ENCODE assay signal across 9 cellular contexts in genomic region chr6:13445005-13445743, GRCh38. TPM values are rescaled to one million over a fixed set of nuclear protein-coding genes. Genes with fewer than 3 reads are reported as not detected.
A peak's percentile ranks its signal among the peaks of the same experiment; 100 is the strongest.
DNase-seq lines count a peak whose midpoint lies in the region; ATAC-seq and TF ChIP-seq lines count a peak whose summit lies in the region.
"Had no signal": no experiment of that assay in that cellular context is flagged by ENCODE, and none has a peak within 500 bp of the region (broad histone marks: within the 10 kb centered on the region; RNA-seq: fewer than 3 reads in every experiment).

No MANE protein-coding gene starts in this region.

- H3K27me3 Mint-ChIP-seq in activated CD8-positive, alpha-beta T cell treated with anti-CD3 and anti-CD28 coated beads, Interleukin-2, amount 10 ng/mL, durations not matched to agents 7 days and 5 days (ENCODE audit: low read depth) = no peaks in the 10 kb centered on the region

- ATAC-seq in DND-41 (ENCODE audit: insufficient read depth, low read depth) (peak; percentile 97), upper lobe of left lung (ENCODE audit: low FRiP score in 2 of 2) (no peak), HG03521 (IDR thresholded peaks at IDR 0.05; ENCODE audit: unreplicated experiment) (no peak), GM18909 (IDR thresholded peaks at IDR 0.05; ENCODE audit: poor library complexity, unreplicated experiment) (no peak)
- no peak for ATAC-seq in activated CD8-positive, alpha-beta T cell treated with anti-CD3 and anti-CD28 coated beads, Interleukin-2, amount 10 ng/mL, durations not matched to agents 7 days and 5 days

- POLR2A ChIA-PET in activated CD8-positive, alpha-beta T cell treated with anti-CD3 and anti-CD28 coated beads, Interleukin-2, amount 10 ng/mL, durations not matched to agents 7 days and 5 days (lab: Charles Lee) = no interaction called here

- H4K20me1 ChIP-seq in DND-41 (ENCODE audit: insufficient read depth, low read length) = peaks cover 4% of the 10 kb centered on the region; the same call in 1 of the 2 replicates

- H3K9me3 ChIP-seq in DND-41 (ENCODE audit: insufficient read depth, low read length, severe bottlenecking) (no peaks in the 10 kb centered on the region), upper lobe of left lung (no peaks in the 10 kb centered on the region)

- peak; percentile 80 for DNase-seq in DND-41
- peak; percentile 54 for DNase-seq in NCI-H1436 (lab: John Stamatoyannopoulos, UW)
- DNase-seq in activated CD8-positive, alpha-beta T cell treated with anti-CD3 and anti-CD28 coated beads, Interleukin-2, amount 10 ng/mL, durations not matched to agents 7 days and 5 days = no peak
- DNase-seq in kidney tubule cell (ENCODE audit: low spot score) = peak; percentile 81
- DNase-seq in upper lobe of left lung = peak in 1 of 2 donors; percentile 62
- no peak for DNase-seq in GM10266 (ENCODE audit: extremely low spot score)
- DNase-seq: activated T-cell treated with anti-CD3 and anti-CD28 coated beads, Interleukin-2, amount 50 U/mL, for 4 hours had no signal

- H3K4me3 ChIP-seq in DND-41 (ENCODE audit: low read depth in 1 of 2, low read length in 2 of 2) = no peak overlapping the region
- H3K4me3 ChIP-seq in upper lobe of left lung = no peak overlapping the region

- H3K4me1 ChIP-seq in DND-41 (ENCODE audit: insufficient read depth, low read length) = peaks cover 9% of the 10 kb centered on the region
- H3K4me1 ChIP-seq in upper lobe of left lung = peaks cover 60 to 76% (median 69%) of the 10 kb centered on the region in 4 donors

- TF ChIP-seq POLR2A in upper lobe of left lung (IDR thresholded peaks at IDR 0.05) = no peak

- peak overlapping the region; percentile 7 for H3K27ac Mint-ChIP-seq in activated CD8-positive, alpha-beta T cell treated with anti-CD3 and anti-CD28 coated beads, Interleukin-2, amount 10 ng/mL, durations not matched to agents 7 days and 5 days

- H3K9ac ChIP-seq in DND-41 (ENCODE audit: low read depth, low read length) = no peak overlapping the region

- no peak overlapping the region for H2AFZ ChIP-seq in DND-41 (ENCODE audit: low read depth, low read length)

- H3K27ac ChIP-seq in DND-41 (ENCODE audit: low read length) (no peak overlapping the region), upper lobe of left lung (peak overlapping the region; percentile 52 to 86 (median 62))

- H3K4me2 ChIP-seq in DND-41 (ENCODE audit: insufficient read depth, low read length) = peak overlapping the region; percentile 26; the same call in 1 of the 2 replicates

- no peak for TF ChIP-seq EP300 in upper lobe of left lung (IDR thresholded peaks at IDR 0.05)

- TF ChIP-seq CTCF in DND-41 (IDR thresholded peaks at IDR 0.05; ENCODE audit: borderline replicate concordance, extremely low read depth, low read length, poor library complexity, severe bottlenecking) (no peak), upper lobe of left lung (IDR thresholded peaks at IDR 0.05) (no peak), GM10266 (IDR thresholded peaks at IDR 0.05; ENCODE audit: control insufficient read depth, insufficient read depth, low read depth, missing control alignments) (no peak)

- H3K27me3 ChIP-seq in DND-41 (ENCODE audit: insufficient read depth, low read length, poor library complexity) = no peaks in the 10 kb centered on the region
- no peaks in the 10 kb centered on the region for H3K27me3 ChIP-seq in upper lobe of left lung

- 14 to 20% methylated on average over 9 of the region's 9 CpGs for WGBS in upper lobe of left lung, 2 donors

- CTCF ChIA-PET in activated CD8-positive, alpha-beta T cell treated with anti-CD3 and anti-CD28 coated beads, Interleukin-2, amount 10 ng/mL, durations not matched to agents 7 days and 5 days (lab: Charles Lee) = interaction anchor here (1.1 to 1.7 kb wide), 2 partner anchors 13 to 91 kb away, joined by 3 to 4 read pairs; no protein-coding TSS in a partner anchor

- peaks cover 11% of the 10 kb centered on the region for H3K36me3 Mint-ChIP-seq in activated CD8-positive, alpha-beta T cell treated with anti-CD3 and anti-CD28 coated beads, Interleukin-2, amount 10 ng/mL, durations not matched to agents 7 days and 5 days (ENCODE audit: low read depth)

- no peak overlapping the region for H3K4me3 Mint-ChIP-seq in activated CD8-positive, alpha-beta T cell treated with anti-CD3 and anti-CD28 coated beads, Interleukin-2, amount 10 ng/mL, durations not matched to agents 7 days and 5 days
- H3K4me3 Mint-ChIP-seq: activated T-cell treated with anti-CD3 and anti-CD28 coated beads, Interleukin-2, amount 50 U/mL, for 4 hours had no signal

- no peaks in the 10 kb centered on the region for H3K79me2 ChIP-seq in DND-41 (ENCODE audit: insufficient read depth, low read length)

- H3K36me3 ChIP-seq in DND-41 (ENCODE audit: insufficient read depth, low read length) (no peaks in the 10 kb centered on the region), upper lobe of left lung (no peaks in the 10 kb centered on the region)

- peaks cover 44% of the 10 kb centered on the region for H3K4me1 Mint-ChIP-seq in activated CD8-positive, alpha-beta T cell treated with anti-CD3 and anti-CD28 coated beads, Interleukin-2, amount 10 ng/mL, durations not matched to agents 7 days and 5 days (ENCODE audit: low read depth)

- H3K9me3 Mint-ChIP-seq in activated CD8-positive, alpha-beta T cell treated with anti-CD3 and anti-CD28 coated beads, Interleukin-2, amount 10 ng/mL, durations not matched to agents 7 days and 5 days (ENCODE audit: insufficient read depth) = peaks cover 5% of the 10 kb centered on the region
- H3K9me3 Mint-ChIP-seq: activated T-cell treated with anti-CD3 and anti-CD28 coated beads, Interleukin-2, amount 50 U/mL, for 4 hours had no signal

RNA-seq across cellular contexts. Expression of gene GFOD1, which starts 42.2 kb away (rescaled TPM):
- 1 to 10 TPM; 8.0 to 8.7 TPM for total RNA-seq in activated CD8-positive, alpha-beta T cell treated with anti-CD3 and anti-CD28 coated beads, Interleukin-2, amount 10 ng/mL, durations not matched to agents 7 days and 5 days
- total RNA-seq in upper lobe of left lung = 10 to 100 TPM; 22.8 to 37.7 (median 25.8) TPM

Comparison
In these comparisons a context has a peak if more than half of its experiments do, and no peak if none do; other contexts are left out.
1. DNase-seq: peak in DND-41 (single experiment), NCI-H1436 (single experiment) and kidney tubule cell (single experiment); none in activated CD8-positive, alpha-beta T cell treated with anti-CD3 and anti-CD28 coated beads, Interleukin-2, amount 10 ng/mL, durations not matched to agents 7 days and 5 days (single experiment) and GM10266 (single experiment).